In the genomic region with DNA sequence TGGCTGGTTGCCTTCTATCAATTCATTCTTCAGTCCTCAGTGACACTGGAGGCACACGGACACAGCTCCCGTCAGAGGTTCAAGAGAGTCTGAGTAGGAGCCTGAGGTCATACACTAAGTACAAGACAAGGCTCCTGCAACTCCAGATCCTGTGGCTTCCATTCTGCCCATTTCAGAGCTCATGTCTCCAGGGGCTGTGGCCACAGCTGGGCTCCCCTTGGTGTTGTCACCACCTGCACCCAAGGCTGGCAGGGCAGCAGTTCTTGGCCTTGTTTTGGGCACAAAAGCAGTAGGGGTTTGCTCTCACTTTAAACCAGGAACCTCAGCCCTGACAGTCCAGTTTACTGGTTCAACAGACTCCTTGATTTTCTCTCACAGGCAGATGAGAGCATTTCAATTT, we compare ENCODE assay signal across 24 cellular contexts.
"Had no signal": no experiment of that assay in that cellular context is flagged by ENCODE, and none has a peak within 500 bp of the region (broad histone marks: within the 10 kb centered on the region; RNA-seq: fewer than 3 reads in every experiment).

No MANE protein-coding gene starts in this region.

- H3K9me3 ChIP-seq: colonic mucosa, esophagus squamous epithelium, gastrocnemius medialis, gastroesophageal sphincter, heart left ventricle, heart right ventricle had no signal

- H3K36me3 ChIP-seq: colonic mucosa, esophagus squamous epithelium, gastrocnemius medialis, gastroesophageal sphincter, heart left ventricle, heart right ventricle had no signal

- DNase-seq: colonic mucosa; cortex of kidney; dermis blood vessel endothelial cell; dorsolateral prefrontal cortex; effector CD8-positive, alpha-beta T cell; effector memory CD4-positive, alpha-beta T cell; effector memory CD8-positive, alpha-beta T cell; endodermal cell; erythroblast; esophagus squamous epithelium; foreskin fibroblast; foreskin keratinocyte; foreskin melanocyte; gastrocnemius medialis; glutamatergic neuron; head of caudate nucleus; heart left ventricle; heart right ventricle had no signal

- FAIRE-seq: colon, endometrium, endothelial cell of umbilical vein had no signal

- H3K4me3 ChIP-seq: colonic mucosa, coronary artery, dorsolateral prefrontal cortex, esophagus squamous epithelium, gastrocnemius medialis, gastroesophageal sphincter, heart left ventricle, heart right ventricle had no signal

- H3K4me1 ChIP-seq: colonic mucosa, foreskin keratinocyte, gastrocnemius medialis had no signal

- H3K27ac ChIP-seq: colonic mucosa, coronary artery, dorsolateral prefrontal cortex, epithelial cell of prostate, esophagus squamous epithelium, foreskin keratinocyte, gastrocnemius medialis, gastroesophageal sphincter, heart left ventricle, heart right ventricle had no signal

- H3K27me3 ChIP-seq: colonic mucosa, esophagus squamous epithelium, foreskin keratinocyte, gastrocnemius medialis, gastroesophageal sphincter, heart left ventricle, heart right ventricle had no signal
